ENCODE assay signal across 15 cellular contexts in the genomic region with DNA sequence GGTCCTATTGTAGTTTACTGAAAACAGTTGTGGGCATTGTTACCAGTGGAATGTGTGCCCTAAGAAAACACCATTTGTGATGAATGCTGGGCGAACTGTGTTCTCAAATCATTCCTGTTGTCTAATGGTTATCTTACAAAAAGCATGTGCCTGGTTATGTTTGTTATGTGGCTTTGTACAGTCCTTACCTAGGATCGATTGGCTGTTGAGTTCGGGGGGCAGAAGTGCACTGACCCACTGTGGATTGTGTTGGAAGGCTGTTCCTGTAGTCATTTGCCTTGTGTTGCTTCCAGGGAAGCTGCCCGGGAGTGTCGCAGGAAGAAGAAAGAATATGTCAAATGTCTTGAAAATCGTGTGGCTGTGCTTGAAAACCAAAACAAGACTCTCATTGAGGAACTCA.
DNase-seq lines count a peak whose midpoint lies in the region; ATAC-seq and TF ChIP-seq lines count a peak whose summit lies in the region.
"Had no signal": no experiment of that assay in that cellular context is flagged by ENCODE, and none has a peak within 500 bp of the region (broad histone marks: within the 10 kb centered on the region; RNA-seq: fewer than 3 reads in every experiment).

No MANE protein-coding gene starts in this region.

- peak overlapping the region; percentile 47 for H3K27ac Mint-ChIP-seq in T-helper 1 cell treated with Interleukin-12 subunit alpha and Interleukin-12 subunit beta and Interleukin-4 antibody, amounts not matched to agents 30 μg/mL and 1 μg/mL, for 36 hours
- H3K27ac Mint-ChIP-seq in activated T-helper 1 cell treated with anti-CD3 and anti-CD28 coated beads, Interleukin-12 subunit alpha, Interleukin-12 subunit beta, Interleukin-2, Interleukin-4 antibody, amounts not matched to agents 30 ng/mL and 10 ng/mL and 1 ng/mL, durations not matched to agents 14 hours and 24 hours and 36 hours, result peak overlapping the region; percentile 78

- peaks cover 41% of the 10 kb centered on the region for H3K4me1 Mint-ChIP-seq in T-helper 1 cell treated with Interleukin-12 subunit alpha and Interleukin-12 subunit beta and Interleukin-4 antibody, amounts not matched to agents 30 μg/mL and 1 μg/mL, for 36 hours (ENCODE audit: low read depth)
- peaks cover 61% of the 10 kb centered on the region for H3K4me1 Mint-ChIP-seq in activated T-helper 1 cell treated with anti-CD3 and anti-CD28 coated beads, Interleukin-12 subunit alpha, Interleukin-12 subunit beta, Interleukin-2, Interleukin-4 antibody, amounts not matched to agents 30 ng/mL and 10 ng/mL and 1 ng/mL, durations not matched to agents 14 hours and 24 hours and 36 hours (ENCODE audit: low read depth)

- no peaks in the 10 kb centered on the region for H3K9me3 Mint-ChIP-seq in T-helper 1 cell treated with Interleukin-12 subunit alpha and Interleukin-12 subunit beta and Interleukin-4 antibody, amounts not matched to agents 30 μg/mL and 1 μg/mL, for 36 hours
- no peaks in the 10 kb centered on the region for H3K9me3 Mint-ChIP-seq in activated T-helper 1 cell treated with anti-CD3 and anti-CD28 coated beads, Interleukin-12 subunit alpha, Interleukin-12 subunit beta, Interleukin-2, Interleukin-4 antibody, amounts not matched to agents 30 ng/mL and 10 ng/mL and 1 ng/mL, durations not matched to agents 14 hours and 24 hours and 36 hours

- H3K27me3 ChIP-seq in psoas muscle (ENCODE audit: insufficient read depth in 3 of 3, low read length in 2 of 3) (no peaks in the 10 kb centered on the region), sigmoid colon (no peaks in the 10 kb centered on the region)
- H3K27me3 ChIP-seq: suprapubic skin had no signal

- no peak for DNase-seq in T-helper 1 cell
- DNase-seq in activated T-helper 1 cell treated with anti-CD3 and anti-CD28 coated beads, Interleukin-12 subunit alpha, Interleukin-12 subunit beta, Interleukin-2, Interleukin-4 antibody, amounts not matched to agents 30 ng/mL and 10 ng/mL and 1 ng/mL, durations not matched to agents 14 hours and 24 hours and 36 hours (ENCODE audit: low spot score), result no peak
- DNase-seq in medulla oblongata (ENCODE audit: extremely low spot score), result peak; percentile 40
- no peak for DNase-seq in psoas muscle
- DNase-seq in sigmoid colon, result no peak
- DNase-seq in HK-2 (ENCODE audit: unreplicated experiment), result no peak
- DNase-seq: activated CD4-positive, alpha-beta T cell treated with anti-CD3 and anti-CD28 coated beads for 1 hour; amniotic stem cell; DMS79; NCI-H345; stimulated activated CD4-positive, alpha-beta T cell treated with anti-CD3 and anti-CD28 coated beads, Interleukin-15, amount 100 ng/mL, for 24 hours had no signal

- intact Hi-C loops in activated T-helper 1 cell treated with anti-CD3 and anti-CD28 coated beads, Interleukin-12 subunit alpha, Interleukin-12 subunit beta, Interleukin-2, Interleukin-4 antibody, amounts not matched to agents 30 ng/mL and 10 ng/mL and 1 ng/mL, durations not matched to agents 14 hours and 24 hours and 36 hours (cut with micrococcal nuclease), result no loop called here
- intact Hi-C loops in psoas muscle (cut with DNase I) (loop anchor here in 1 of 2 donors (10.0 kb wide), 1 partner anchor 216 kb away; no protein-coding TSS in a partner anchor), sigmoid colon (cut with DNase I) (no loop called here)

- peaks cover 5 to 12% of the 10 kb centered on the region in 2 donors for H3K36me3 ChIP-seq in psoas muscle (ENCODE audit: insufficient read depth in 1 of 2, low read depth in 1 of 2)
- peaks cover 0 to 4% (median 0%) of the 10 kb centered on the region in 4 donors for H3K36me3 ChIP-seq in sigmoid colon

- H3K9me3 ChIP-seq in psoas muscle (no peaks in the 10 kb centered on the region), sigmoid colon (no peaks in the 10 kb centered on the region)
- H3K9me3 ChIP-seq: suprapubic skin had no signal

- H3K27me3 Mint-ChIP-seq in T-helper 1 cell treated with Interleukin-12 subunit alpha and Interleukin-12 subunit beta and Interleukin-4 antibody, amounts not matched to agents 30 μg/mL and 1 μg/mL, for 36 hours (ENCODE audit: low read depth), result no peaks in the 10 kb centered on the region
- H3K27me3 Mint-ChIP-seq in activated T-helper 1 cell treated with anti-CD3 and anti-CD28 coated beads, Interleukin-12 subunit alpha, Interleukin-12 subunit beta, Interleukin-2, Interleukin-4 antibody, amounts not matched to agents 30 ng/mL and 10 ng/mL and 1 ng/mL, durations not matched to agents 14 hours and 24 hours and 36 hours (ENCODE audit: insufficient read depth), result no peaks in the 10 kb centered on the region

- H3K36me3 Mint-ChIP-seq in T-helper 1 cell treated with Interleukin-12 subunit alpha and Interleukin-12 subunit beta and Interleukin-4 antibody, amounts not matched to agents 30 μg/mL and 1 μg/mL, for 36 hours (ENCODE audit: low read depth), result peaks cover 41% of the 10 kb centered on the region
- H3K36me3 Mint-ChIP-seq in activated T-helper 1 cell treated with anti-CD3 and anti-CD28 coated beads, Interleukin-12 subunit alpha, Interleukin-12 subunit beta, Interleukin-2, Interleukin-4 antibody, amounts not matched to agents 30 ng/mL and 10 ng/mL and 1 ng/mL, durations not matched to agents 14 hours and 24 hours and 36 hours (ENCODE audit: low read depth), result peaks cover 50% of the 10 kb centered on the region

- no peak for TF ChIP-seq CTCF in psoas muscle (IDR thresholded peaks at IDR 0.05)
- TF ChIP-seq CTCF in sigmoid colon (IDR thresholded peaks at IDR 0.05), result no peak

- WGBS in psoas muscle, 3 donors, result 82 to 86% (median 84%) methylated on average over 6 of the region's 6 CpGs
- whole genome bisulfite sequencing in sigmoid colon, 2 donors, result 81 to 85% methylated on average over 6 of the region's 6 CpGs

- H3K27ac ChIP-seq in psoas muscle, result peak overlapping the region; percentile 7
- H3K27ac ChIP-seq in sigmoid colon, result peak overlapping the region in 2 of 4 donors; percentile 8 to 20
- H3K27ac ChIP-seq: 22Rv1, suprapubic skin had no signal

- peaks cover 40% of the 10 kb centered on the region for H3K4me1 ChIP-seq in psoas muscle
- H3K4me1 ChIP-seq in sigmoid colon, result peaks cover 0 to 12% (median 9%) of the 10 kb centered on the region in 4 donors

- no peak for TF ChIP-seq EP300 in sigmoid colon (IDR thresholded peaks at IDR 0.05)

- TF ChIP-seq POLR2A in sigmoid colon (IDR thresholded peaks at IDR 0.05), result no peak

- H3K4me3 Mint-ChIP-seq in T-helper 1 cell treated with Interleukin-12 subunit alpha and Interleukin-12 subunit beta and Interleukin-4 antibody, amounts not matched to agents 30 μg/mL and 1 μg/mL, for 36 hours, result no peak overlapping the region
- H3K4me3 Mint-ChIP-seq in activated T-helper 1 cell treated with anti-CD3 and anti-CD28 coated beads, Interleukin-12 subunit alpha, Interleukin-12 subunit beta, Interleukin-2, Interleukin-4 antibody, amounts not matched to agents 30 ng/mL and 10 ng/mL and 1 ng/mL, durations not matched to agents 14 hours and 24 hours and 36 hours, result no peak overlapping the region

- H3K4me3 ChIP-seq in psoas muscle (no peak overlapping the region), sigmoid colon (no peak overlapping the region)
- H3K4me3 ChIP-seq: suprapubic skin had no signal

- ATAC-seq in psoas muscle (no peak), HG03565 (IDR thresholded peaks at IDR 0.05; ENCODE audit: unreplicated experiment) (no peak)
